In the genomic region with DNA sequence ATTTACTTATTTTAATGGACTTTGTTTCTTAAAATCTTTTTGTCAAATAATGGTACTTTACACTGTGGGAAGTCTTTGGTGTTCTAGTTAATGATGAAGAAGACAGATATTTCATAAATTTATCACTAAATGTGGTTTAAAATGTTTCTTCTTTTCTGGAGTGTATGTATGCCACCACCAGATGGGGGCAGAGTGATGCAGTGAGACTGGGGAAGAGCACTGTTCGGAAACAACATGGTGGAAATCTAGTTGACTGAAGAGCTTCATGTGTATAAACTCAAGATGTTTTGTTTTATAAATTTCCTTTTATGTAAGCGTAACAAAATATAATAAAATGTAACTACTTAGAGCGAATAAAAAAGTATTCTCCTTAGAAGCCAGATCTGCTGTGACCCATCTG, we compare ENCODE assay signal across 8 cellular contexts.
DNase-seq lines count a peak whose midpoint lies in the region; ATAC-seq, FAIRE-seq and TF ChIP-seq lines count a peak whose summit lies in the region.

No MANE protein-coding gene starts in this region.

- TF ChIP-seq POLR2A in H54 (IDR thresholded peaks at IDR 0.05; ENCODE audit: low read depth, low read length): no peak

- no peaks in the 10 kb centered on the region for H3K9me3 ChIP-seq in OCI-LY3 (ENCODE audit: insufficient read depth, low read length)

- no peaks in the 10 kb centered on the region for H3K79me2 ChIP-seq in OCI-LY3 (ENCODE audit: low read length)

- no peaks in the 10 kb centered on the region for H3K27me3 ChIP-seq in OCI-LY3 (ENCODE audit: low read depth, low read length)

- H3K4me1 ChIP-seq in OCI-LY3 (ENCODE audit: low read length): no peaks in the 10 kb centered on the region

- no peaks in the 10 kb centered on the region for H4K20me1 ChIP-seq in OCI-LY3 (ENCODE audit: insufficient read depth, low read length)

- ATAC-seq in GM19035 (IDR thresholded peaks at IDR 0.05; ENCODE audit: unreplicated experiment) (no peak), GM19463 (IDR thresholded peaks at IDR 0.05; ENCODE audit: unreplicated experiment) (no peak), GM18517 (IDR thresholded peaks at IDR 0.05; ENCODE audit: unreplicated experiment) (no peak), GM21723 (IDR thresholded peaks at IDR 0.05; ENCODE audit: unreplicated experiment) (no peak)

- TF ChIP-seq CTCF in OCI-LY3 (IDR thresholded peaks at IDR 0.05; ENCODE audit: low read depth, low read length): peak; percentile 51
- TF ChIP-seq CTCF in fibroblast of pulmonary artery (IDR thresholded peaks at IDR 0.05; ENCODE audit: low read length, missing control alignments): peak; percentile 61

- no peak overlapping the region for H3K4me2 ChIP-seq in OCI-LY3 (ENCODE audit: low read length)

- no peak overlapping the region for H3K27ac ChIP-seq in OCI-LY3 (ENCODE audit: low read length)

- FAIRE-seq in H54 (lab: Jason Lieb, UNC): no peak

- DNase-seq in AG08395 (ENCODE audit: low spot score) (peak; percentile 43), H54 (ENCODE audit: insufficient read length, low spot score) (peak; percentile 16), fibroblast of pulmonary artery (ENCODE audit: low read depth) (peak; percentile 71)

- H3K9ac ChIP-seq in OCI-LY3 (ENCODE audit: low read length): no peak overlapping the region

- no peak overlapping the region for H2AFZ ChIP-seq in OCI-LY3 (ENCODE audit: low read depth, low read length)

- no peak overlapping the region for H3K4me3 ChIP-seq in OCI-LY3 (ENCODE audit: low read length)
- no peak overlapping the region for H3K4me3 ChIP-seq in fibroblast of pulmonary artery (replicated peaks; ENCODE audit: low read depth, low read length)

- H3K36me3 ChIP-seq in OCI-LY3 (replicated peaks; ENCODE audit: low read depth, low read length): no peaks in the 10 kb centered on the region

Comparison
In these comparisons a context has a peak if more than half of its experiments do, and no peak if none do; other contexts are left out.
1. DNase-seq: peak in every context shown above with its lines; median percentile 71 in fibroblast of pulmonary artery; 43 in AG08395; 16 in H54.